In the genomic region with DNA sequence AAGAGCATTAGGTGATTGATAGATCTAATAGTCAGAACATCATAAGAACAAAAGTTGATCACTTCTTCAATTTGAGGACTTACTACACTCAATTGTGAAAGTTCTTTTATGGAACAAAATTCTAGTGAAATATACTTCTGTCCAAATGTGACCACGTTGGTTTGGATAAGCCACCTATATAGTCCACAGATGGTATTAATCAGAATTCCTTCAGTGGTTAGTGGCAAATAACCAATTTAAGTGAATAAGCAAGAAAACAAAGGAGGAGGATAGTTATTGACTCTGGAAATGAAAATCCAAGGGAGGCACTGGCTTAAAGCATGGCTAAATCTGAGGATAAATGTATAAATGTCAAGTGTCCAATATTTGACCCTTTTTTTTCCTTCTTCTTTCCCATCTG, we compare ENCODE assay signal across 28 cellular contexts.
"Had no signal": no experiment of that assay in that cellular context is flagged by ENCODE, and none has a peak within 500 bp of the region (broad histone marks: within the 10 kb centered on the region; RNA-seq: fewer than 3 reads in every experiment).

No MANE protein-coding gene starts in this region.

- DNase-seq: activated CD4-positive, alpha-beta T cell treated with anti-CD3 and anti-CD28 coated beads for 1 hour; activated CD4-positive, alpha-beta T cell treated with anti-CD3 and anti-CD28 coated beads, Interleukin-2, amount 50 U/mL, for 1 hour; activated CD8-positive, alpha-beta T cell treated with anti-CD3 and anti-CD28 coated beads, Interleukin-2, amount 10 ng/mL, durations not matched to agents 7 days and 5 days; activated T-cell treated with anti-CD3 and anti-CD28 coated beads, Interleukin-2, amount 50 U/mL, for 24 hours; cortex of kidney; gastrocnemius medialis; head of caudate nucleus; hypothalamus; left ventricle myocardium superior; midbrain; natural killer cell; ovary; spleen; stimulated activated CD4-positive, alpha-beta T cell treated with anti-CD3 and anti-CD28 coated beads, Interleukin-4, amount 100 ng/mL, for 1 hour; stimulated activated naive CD4-positive, alpha-beta T cell treated with Interleukin-2 at 50 U/mL for 16 hours; T-cell; WERI-Rb-1 had no signal

- H3K9me3 Mint-ChIP-seq: activated T-cell treated with anti-CD3 and anti-CD28 coated beads, Interleukin-2, amount 50 U/mL, for 24 hours; activated T-helper 17 cell treated with anti-CD3 and anti-CD28 coated beads, Interleukin-2, amount 50 U/mL, for 72 hours; natural killer cell had no signal

- H3K4me3 ChIP-seq: ascending aorta, cardiac muscle cell, gastrocnemius medialis, ovary, prostate gland, spleen, thoracic aorta had no signal

- H3K27me3 Mint-ChIP-seq: type B pancreatic cell had no signal

- ATAC-seq: activated CD8-positive, alpha-beta T cell treated with anti-CD3 and anti-CD28 coated beads, Interleukin-2, amount 10 ng/mL, durations not matched to agents 7 days and 5 days; activated naive CD4-positive, alpha-beta T cell treated with anti-CD3 and anti-CD28 coated beads, Interleukin-2, amount 50 U/mL, for 72 hours; activated T-helper 17 cell treated with anti-CD3 and anti-CD28 coated beads, Interleukin-2, amount 50 U/mL, for 72 hours; gastrocnemius medialis; left ventricle myocardium superior; natural killer cell; T-cell had no signal

- H3K36me3 ChIP-seq: ascending aorta, cardiac muscle cell, gastrocnemius medialis, neutrophil, ovary, prostate gland, spleen, thoracic aorta, WERI-Rb-1 had no signal

- H3K27ac Mint-ChIP-seq: activated CD8-positive, alpha-beta T cell treated with anti-CD3 and anti-CD28 coated beads, Interleukin-2, amount 10 ng/mL, durations not matched to agents 7 days and 5 days; activated naive CD4-positive, alpha-beta T cell treated with anti-CD3 and anti-CD28 coated beads, Interleukin-2, amount 50 U/mL, for 72 hours; activated T-cell treated with anti-CD3 and anti-CD28 coated beads, Interleukin-2, amount 50 U/mL, for 24 hours; activated T-helper 17 cell treated with anti-CD3 and anti-CD28 coated beads, Interleukin-2, amount 50 U/mL, for 72 hours; natural killer cell; T-cell; type B pancreatic cell had no signal

- H3K4me3 Mint-ChIP-seq: activated CD8-positive, alpha-beta T cell treated with anti-CD3 and anti-CD28 coated beads, Interleukin-2, amount 10 ng/mL, durations not matched to agents 7 days and 5 days; activated T-cell treated with anti-CD3 and anti-CD28 coated beads, Interleukin-2, amount 50 U/mL, for 24 hours; activated T-helper 17 cell treated with anti-CD3 and anti-CD28 coated beads, Interleukin-2, amount 50 U/mL, for 72 hours; natural killer cell; T-cell; type B pancreatic cell had no signal

- H3K4me1 ChIP-seq: ascending aorta, prostate gland had no signal

- H3K9me3 ChIP-seq: ascending aorta, gastrocnemius medialis, neutrophil, ovary, prostate gland, spleen, thoracic aorta had no signal

- H3K27me3 ChIP-seq: ascending aorta, cardiac muscle cell, gastrocnemius medialis, neutrophil, ovary, spleen had no signal

- H3K36me3 Mint-ChIP-seq: activated naive CD4-positive, alpha-beta T cell treated with anti-CD3 and anti-CD28 coated beads, Interleukin-2, amount 50 U/mL, for 72 hours; T-cell; type B pancreatic cell had no signal

- FAIRE-seq: islet of Langerhans, TTC549 had no signal

- H3K4me1 Mint-ChIP-seq: activated T-helper 17 cell treated with anti-CD3 and anti-CD28 coated beads, Interleukin-2, amount 50 U/mL, for 72 hours; natural killer cell; T-cell had no signal

- H3K27ac ChIP-seq: ascending aorta, cardiac muscle cell, epithelial cell of prostate, gastrocnemius medialis, neutrophil, ovary, prostate gland, spleen, thoracic aorta, WERI-Rb-1 had no signal
